1 cellular context compared by ENCODE assay signal in genomic region chr5:98938459-98938858, GRCh38.
A peak's percentile ranks its signal among the peaks of the same experiment; 100 is the strongest.
TF ChIP-seq lines count a peak whose summit lies in the region.

No MANE protein-coding gene starts in this region.

TF ChIP-seq in SK-N-SH, 30 proteins besides CTCF, POLR2A, EP300 and RAD21 (continued from another document):
- TF ChIP-seq, protein P1, sequence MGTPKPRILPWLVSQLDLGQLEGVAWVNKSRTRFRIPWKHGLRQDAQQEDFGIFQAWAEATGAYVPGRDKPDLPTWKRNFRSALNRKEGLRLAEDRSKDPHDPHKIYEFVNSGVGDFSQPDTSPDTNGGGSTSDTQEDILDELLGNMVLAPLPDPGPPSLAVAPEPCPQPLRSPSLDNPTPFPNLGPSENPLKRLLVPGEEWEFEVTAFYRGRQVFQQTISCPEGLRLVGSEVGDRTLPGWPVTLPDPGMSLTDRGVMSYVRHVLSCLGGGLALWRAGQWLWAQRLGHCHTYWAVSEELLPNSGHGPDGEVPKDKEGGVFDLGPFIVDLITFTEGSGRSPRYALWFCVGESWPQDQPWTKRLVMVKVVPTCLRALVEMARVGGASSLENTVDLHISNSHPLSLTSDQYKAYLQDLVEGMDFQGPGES (IDR thresholded peaks at IDR 0.05; ENCODE audit: low read depth, low read length) = no peak
- TF ChIP-seq RCOR1 (IDR thresholded peaks at IDR 0.05; ENCODE audit: low read length) (no peak), EZH2phosphoT487 (IDR thresholded peaks at IDR 0.05; ENCODE audit: borderline replicate concordance, low read depth) (no peak), NFIC (IDR thresholded peaks at IDR 0.05; ENCODE audit: borderline replicate concordance) (no peak), JUND (IDR thresholded peaks at IDR 0.05) (peak; percentile 35; the same call in 1 of the 2 replicates), ELF1 (IDR thresholded peaks at IDR 0.05) (no peak), PBX3 (IDR thresholded peaks at IDR 0.05) (peak; percentile 51), TAF1 (IDR thresholded peaks at IDR 0.05; ENCODE audit: borderline replicate concordance, low read depth, low read length) (no peak)
- TF ChIP-seq, protein P2, sequence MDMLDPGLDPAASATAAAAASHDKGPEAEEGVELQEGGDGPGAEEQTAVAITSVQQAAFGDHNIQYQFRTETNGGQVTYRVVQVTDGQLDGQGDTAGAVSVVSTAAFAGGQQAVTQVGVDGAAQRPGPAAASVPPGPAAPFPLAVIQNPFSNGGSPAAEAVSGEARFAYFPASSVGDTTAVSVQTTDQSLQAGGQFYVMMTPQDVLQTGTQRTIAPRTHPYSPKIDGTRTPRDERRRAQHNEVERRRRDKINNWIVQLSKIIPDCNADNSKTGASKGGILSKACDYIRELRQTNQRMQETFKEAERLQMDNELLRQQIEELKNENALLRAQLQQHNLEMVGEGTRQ (IDR thresholded peaks at IDR 0.05; ENCODE audit: borderline replicate concordance, low read depth, low read length) = no peak
TF ChIP-seq in SK-N-SH: peak in this region for 6.
